ENCODE assay signal across 7 cellular contexts in the genomic region with DNA sequence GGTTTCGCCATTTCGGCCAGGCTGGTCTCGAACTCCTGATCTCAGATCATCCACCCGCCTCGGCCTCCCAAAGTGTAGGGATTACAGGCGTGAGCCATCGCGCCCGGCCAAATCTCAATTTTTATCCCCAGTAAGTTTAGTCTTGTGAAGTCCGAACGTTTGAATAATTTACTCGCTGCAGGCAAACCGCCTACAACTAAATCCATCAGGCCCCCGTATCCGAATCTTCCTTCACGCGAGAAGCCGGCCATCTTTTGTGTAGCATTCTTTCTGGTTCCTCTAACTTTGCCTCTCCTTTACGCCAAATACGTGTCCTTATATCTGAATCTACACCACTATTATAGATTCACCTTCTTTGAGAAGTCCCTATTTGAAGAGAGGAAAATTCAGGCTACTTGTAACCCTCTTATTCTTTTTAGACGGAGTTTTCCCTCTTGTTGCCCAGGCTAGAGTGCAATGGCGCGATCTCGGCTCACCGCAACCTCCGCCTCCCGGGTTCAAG. TPM values are rescaled to one million over a fixed set of nuclear protein-coding genes. Genes with fewer than 3 reads are reported as not detected.
DNase-seq lines count a peak whose midpoint lies in the region; FAIRE-seq and TF ChIP-seq lines count a peak whose summit lies in the region.

No MANE protein-coding gene starts in this region.

- no peaks in the 10 kb centered on the region for H4K20me1 ChIP-seq in OCI-LY1 (ENCODE audit: insufficient read depth, low read length)
- H4K20me1 ChIP-seq in mammary epithelial cell (ENCODE audit: insufficient read depth, low read length) = no peaks in the 10 kb centered on the region

- peaks cover 4% of the 10 kb centered on the region for H3K9me3 Mint-ChIP-seq in type B pancreatic cell

- peak overlapping the region; percentile 91 for H3K27ac Mint-ChIP-seq in type B pancreatic cell

- no peak for FAIRE-seq in GM19239 (lab: Jason Lieb, UNC)

- no peak for TF ChIP-seq CTCF in GM12875 (IDR thresholded peaks at IDR 0.05; ENCODE audit: borderline replicate concordance, insufficient read depth, low read depth, low read length)
- TF ChIP-seq CTCF in OCI-LY1 (IDR thresholded peaks at IDR 0.05; ENCODE audit: low read length) = no peak
- no peak for TF ChIP-seq CTCF in mammary epithelial cell (conservative IDR thresholded peaks at IDR 0.05 in 1 of 2, IDR thresholded peaks at IDR 0.05 in 1 of 2; ENCODE audit: extremely low read depth in 1 of 2, insufficient read depth in 1 of 2, low read depth in 1 of 2, low read length in 2 of 2)
- no peak for TF ChIP-seq CTCF in type B pancreatic cell (conservative IDR thresholded peaks at IDR 0.05)

- H3F3A ChIP-seq in OCI-LY1 (ENCODE audit: insufficient read depth, low read length) = no peaks in the 10 kb centered on the region

- H3K36me3 ChIP-seq in OCI-LY1 (ENCODE audit: insufficient read depth, low read length) (peaks cover 32% of the 10 kb centered on the region), mammary epithelial cell (ENCODE audit: insufficient read depth, low read length) (peaks cover 22% of the 10 kb centered on the region)

- peak overlapping the region; percentile 93 for H3K4me3 ChIP-seq in GM12875 (ENCODE audit: low read depth, low read length)
- peak overlapping the region; percentile 95 for H3K4me3 ChIP-seq in OCI-LY1 (ENCODE audit: low read depth, low read length, poor library complexity, severe bottlenecking)
- peak overlapping the region; percentile 70 to 92 (median 86) for H3K4me3 ChIP-seq in mammary epithelial cell (replicated peaks in 1 of 3; ENCODE audit: insufficient read depth in 1 of 3, low read depth in 2 of 3, low read length in 3 of 3)

- CTCF ChIA-PET in mammary epithelial cell (lab: Charles Lee; ENCODE audit: low non-redundant PET) = no interaction called here

- H3K4me2 ChIP-seq in OCI-LY1 (ENCODE audit: low read length) (peak overlapping the region; percentile 100), mammary epithelial cell (ENCODE audit: insufficient read depth, low read depth, low read length) (peak overlapping the region; percentile 69)

- H3K4me1 ChIP-seq in OCI-LY1 (ENCODE audit: insufficient read depth, low read length, severe bottlenecking) = peaks cover 24% of the 10 kb centered on the region
- peaks cover 10% of the 10 kb centered on the region for H3K4me1 ChIP-seq in mammary epithelial cell (ENCODE audit: insufficient read depth, low read length)

- H3K9me2 ChIP-seq in OCI-LY1 (ENCODE audit: low read depth, low read length) = no peaks in the 10 kb centered on the region

- H3K27me3 ChIP-seq in OCI-LY1 (ENCODE audit: insufficient read depth, low read length) = no peaks in the 10 kb centered on the region
- no peaks in the 10 kb centered on the region for H3K27me3 ChIP-seq in mammary epithelial cell (ENCODE audit: insufficient read depth, low read length)

- dilution Hi-C loops in mammary epithelial cell (cut with HindIII; ENCODE audit: low sequenced_read_pairs) = loop anchor here (5.0 kb wide), 1 partner anchor 84 kb away; no protein-coding TSS in a partner anchor

- H3K4me1 Mint-ChIP-seq in type B pancreatic cell (ENCODE audit: unreplicated experiment) = peaks cover 21% of the 10 kb centered on the region

- H3K9me3 ChIP-seq in OCI-LY1 (ENCODE audit: low read length) (0 out of 2 replicates have a peak, but pooled peaks cover 5% of the 10 kb centered on the region), mammary epithelial cell (replicated peaks; ENCODE audit: insufficient read depth, low read length) (peaks cover 7% of the 10 kb centered on the region)

- no peaks in the 10 kb centered on the region for H3K27me3 Mint-ChIP-seq in type B pancreatic cell

- peaks cover 24% of the 10 kb centered on the region for H3K36me3 Mint-ChIP-seq in type B pancreatic cell

- H2AFZ ChIP-seq in OCI-LY1 (ENCODE audit: low read length) (no peak overlapping the region), mammary epithelial cell (ENCODE audit: low read depth, low read length) (peak overlapping the region; percentile 84)

- H3K4me3 Mint-ChIP-seq in type B pancreatic cell = peak overlapping the region; percentile 96

- H3K27ac ChIP-seq in OCI-LY1 (ENCODE audit: low read depth, low read length, poor library complexity, severe bottlenecking) (peak overlapping the region; percentile 77), mammary epithelial cell (ENCODE audit: insufficient read depth, low read depth, low read length) (peak overlapping the region; percentile 84)

- H3K9ac ChIP-seq in OCI-LY1 (ENCODE audit: low read length) (peak overlapping the region; percentile 95), mammary epithelial cell (ENCODE audit: insufficient read depth, low read length) (peak overlapping the region; percentile 88)

- BruUV-seq in mammary epithelial cell (replicated peaks; lab: Mats Ljungman, UMichigan) = TSS peak; percentile 85

- in situ Hi-C loops in mammary epithelial cell (cut with MboI; ENCODE audit: low sequenced_read_pairs in 2 of 2) = no loop called here

- intact Hi-C loops in mammary epithelial cell (cut with micrococcal nuclease) = no loop called here

- DNase-seq in mammary epithelial cell = peak; percentile 20
- peak; percentile 25 for DNase-seq in medulla oblongata (ENCODE audit: extremely low spot score)
- DNase-seq in type B pancreatic cell (ENCODE audit: extremely low spot score, unreplicated experiment) = no peak
- DNase-seq in GM19239 (ENCODE audit: insufficient read length, low spot score) = no peak
- no peak for DNase-seq in NCI-H345 (lab: John Stamatoyannopoulos, UW)

- H3K79me2 ChIP-seq in OCI-LY1 (ENCODE audit: insufficient read depth, low read length) (peaks cover 21% of the 10 kb centered on the region), mammary epithelial cell (ENCODE audit: insufficient read depth, low read length) (peaks cover 58% of the 10 kb centered on the region)

- WGBS in mammary epithelial cell (ENCODE audit: low coverage, missing lambda C conversion rate) = 34% methylated on average over 26 of the region's 27 CpGs

RNA-seq across cellular contexts. Expression of a gene that starts 0.6 kb away (rescaled TPM):
- 100 to 1,000 TPM; 350 to 368 TPM for total RNA-seq in mammary epithelial cell
- polyA plus RNA-seq in mammary epithelial cell = 693 TPM
- 476 TPM for polyA minus RNA-seq in mammary epithelial cell
- 578 and 740 TPM in 2 replicates for total RNA-seq in type B pancreatic cell (ENCODE audit: low replicate concordance)

RNA-seq across cellular contexts. Expression of a gene that starts 4.5 kb away (rescaled TPM):
- total RNA-seq in mammary epithelial cell = 10 to 100 TPM; 20.3 to 20.5 TPM
- 22.3 TPM for polyA plus RNA-seq in mammary epithelial cell
- 21.3 TPM for polyA minus RNA-seq in mammary epithelial cell
- 24.2 and 29.4 TPM in 2 replicates for total RNA-seq in type B pancreatic cell (ENCODE audit: low replicate concordance)

RNA-seq across cellular contexts. Expression of a gene that starts 25.5 kb away (rescaled TPM):
- not detected for total RNA-seq in mammary epithelial cell
- not detected for polyA plus RNA-seq in mammary epithelial cell
- not detected for polyA minus RNA-seq in mammary epithelial cell
- 0.34 TPM in 1 of 2 replicates, not detected in the other for total RNA-seq in type B pancreatic cell (ENCODE audit: low replicate concordance)

RNA-seq across cellular contexts. Expression of a gene that starts 40.9 kb away (rescaled TPM):
- 10 to 100 TPM; 17.3 to 22.4 TPM for total RNA-seq in mammary epithelial cell
- polyA plus RNA-seq in mammary epithelial cell = 13.6 TPM
- 6.3 TPM for polyA minus RNA-seq in mammary epithelial cell
- total RNA-seq in type B pancreatic cell (ENCODE audit: low replicate concordance) = 22.3 and 27.4 TPM in 2 replicates

RNA-seq across cellular contexts. Expression of a gene that starts 57.5 kb away (rescaled TPM):
- total RNA-seq in mammary epithelial cell = 100 to 1,000 TPM; 247 to 249 TPM
- 129 TPM for polyA plus RNA-seq in mammary epithelial cell
- polyA minus RNA-seq in mammary epithelial cell = 299 TPM
- total RNA-seq in type B pancreatic cell (ENCODE audit: low replicate concordance) = 56.5 and 107 TPM in 2 replicates

Comparison
In these comparisons a context has a peak if more than half of its experiments do, and no peak if none do; other contexts are left out.
1. DNase-seq: peak in mammary epithelial cell (single experiment) and medulla oblongata (single experiment); none in type B pancreatic cell (single experiment), GM19239 (single experiment) and NCI-H345 (single experiment).
2. Peak in every context shown above with its lines, with median percentiles within 50 percentile points of each other: H3K4me3 ChIP-seq.